ENCODE assay signal across 9 cellular contexts in the genomic region with DNA sequence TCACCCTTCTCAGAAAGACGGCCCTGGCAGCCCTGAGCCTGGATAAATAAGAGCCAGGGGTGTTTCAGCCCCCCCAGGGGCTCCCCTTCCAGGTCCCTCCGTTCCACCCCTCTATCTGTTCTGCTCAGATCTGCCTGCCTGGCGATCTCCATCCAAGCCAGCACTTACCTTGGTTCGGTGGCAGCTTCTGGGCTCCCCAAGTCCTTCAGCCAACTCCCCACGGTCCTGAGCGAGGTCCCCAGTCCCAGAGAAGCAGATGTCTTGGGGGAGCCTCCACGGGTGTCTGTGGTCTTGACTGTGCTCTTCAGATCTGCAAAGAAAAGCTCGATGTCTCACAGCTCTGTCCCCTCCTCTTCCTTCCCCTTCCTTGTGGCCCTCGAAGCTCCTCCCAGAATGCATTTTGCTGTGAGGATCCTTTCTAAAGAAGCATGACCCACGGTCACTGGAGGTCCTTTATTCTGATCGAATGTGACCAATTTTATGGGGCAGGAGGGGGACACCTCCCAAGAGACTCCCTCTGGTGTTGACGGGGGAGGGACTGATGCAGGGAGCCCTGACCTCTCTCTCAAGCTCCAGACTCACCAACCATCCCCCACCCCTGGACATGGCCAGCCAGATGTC. TPM values are rescaled to one million over a fixed set of nuclear protein-coding genes. Genes with fewer than 3 reads are reported as not detected.
DNase-seq lines count a peak whose midpoint lies in the region; ATAC-seq lines count a peak whose summit lies in the region.
"Had no signal": no experiment of that assay in that cellular context is flagged by ENCODE, and none has a peak within 500 bp of the region (broad histone marks: within the 10 kb centered on the region; RNA-seq: fewer than 3 reads in every experiment).

A gene with protein sequence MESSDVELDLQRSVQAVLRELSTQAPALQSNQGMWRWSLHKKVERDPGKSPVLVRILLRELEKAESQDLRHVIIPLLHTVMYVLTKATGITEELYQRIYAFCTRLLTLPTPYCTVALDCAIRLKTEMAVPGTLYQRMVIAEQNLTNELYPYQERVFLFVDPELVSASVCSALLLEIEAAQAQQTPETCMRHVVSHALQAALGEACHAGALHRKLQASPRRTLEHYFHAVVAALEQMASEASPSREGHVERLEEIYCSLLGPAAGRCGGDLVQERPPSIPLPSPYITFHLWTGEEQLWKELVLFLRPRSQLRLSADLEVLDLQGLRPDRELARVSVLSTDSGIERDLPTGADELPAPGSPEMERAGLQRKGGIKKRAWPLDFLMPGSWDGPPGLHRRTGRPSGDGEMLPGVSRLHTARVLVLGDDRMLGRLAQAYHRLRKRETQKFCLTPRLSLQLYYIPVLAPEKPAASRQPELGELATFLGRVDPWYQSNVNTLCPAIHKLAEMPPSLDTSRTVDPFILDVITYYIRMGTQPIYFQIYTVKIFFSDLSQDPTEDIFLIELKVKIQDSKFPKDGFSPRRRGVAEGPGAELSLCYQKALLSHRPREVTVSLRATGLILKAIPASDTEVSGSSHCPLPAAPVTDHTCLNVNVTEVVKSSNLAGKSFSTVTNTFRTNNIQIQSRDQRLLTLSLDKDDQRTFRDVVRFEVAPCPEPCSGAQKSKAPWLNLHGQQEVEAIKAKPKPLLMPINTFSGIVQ (minus strand): TSS at position 314 of the 621 bp plus-strand sequence. CDS start 17,880 bp downstream, outside the sequence.

- H3K4me1 ChIP-seq in muscle layer of duodenum (ENCODE audit: control insufficient read depth in 1 of 2, insufficient read depth in 2 of 2, low read length in 2 of 2), result no peaks in the 10 kb centered on the region

- H3K36me3 ChIP-seq in muscle layer of duodenum (ENCODE audit: control insufficient read depth in 1 of 2, insufficient read depth in 2 of 2, low read length in 2 of 2), result no peaks in the 10 kb centered on the region

- CTCF ChIA-PET in activated CD8-positive, alpha-beta T cell treated with anti-CD3 and anti-CD28 coated beads, Interleukin-2, amount 10 ng/mL, durations not matched to agents 7 days and 5 days (lab: Charles Lee), result interaction anchor here (0.7 to 1.2 kb wide), 5 partner anchors 9 to 457 kb away, joined by 3 to 6 read pairs (median 4); no protein-coding TSS in a partner anchor

- POLR2A ChIA-PET in activated CD8-positive, alpha-beta T cell treated with anti-CD3 and anti-CD28 coated beads, Interleukin-2, amount 10 ng/mL, durations not matched to agents 7 days and 5 days (lab: Charles Lee), result interaction anchor here (1.3 to 1.4 kb wide), 2 partner anchors 10 to 21 kb away, joined by 3 to 4 read pairs; no protein-coding TSS in a partner anchor

- no peaks in the 10 kb centered on the region for H3K27me3 Mint-ChIP-seq in activated CD8-positive, alpha-beta T cell treated with anti-CD3 and anti-CD28 coated beads, Interleukin-2, amount 10 ng/mL, durations not matched to agents 7 days and 5 days (ENCODE audit: low read depth)

- H3K4me3 ChIP-seq in GM08714 (ENCODE audit: low read length) (peak within 1 kb of the TSS; percentile 87), muscle layer of duodenum (ENCODE audit: low read depth in 1 of 2, low read length in 2 of 2) (peak within 1 kb of the TSS in 1 of 2 donors; percentile 48)

- peaks cover 26% of the 10 kb centered on the region for H3K36me3 Mint-ChIP-seq in activated CD8-positive, alpha-beta T cell treated with anti-CD3 and anti-CD28 coated beads, Interleukin-2, amount 10 ng/mL, durations not matched to agents 7 days and 5 days (ENCODE audit: low read depth)

- ATAC-seq in GM21447 (IDR thresholded peaks at IDR 0.05; ENCODE audit: unreplicated experiment), result peak; percentile 58
- ATAC-seq in activated CD8-positive, alpha-beta T cell treated with anti-CD3 and anti-CD28 coated beads, Interleukin-2, amount 10 ng/mL, durations not matched to agents 7 days and 5 days, result peak; percentile 83
- ATAC-seq in HG03439 (IDR thresholded peaks at IDR 0.05; ENCODE audit: unreplicated experiment), result no peak
- no peak for ATAC-seq in HG03025 (IDR thresholded peaks at IDR 0.05; ENCODE audit: low FRiP score, unreplicated experiment)

- no peaks in the 10 kb centered on the region for H3K27me3 ChIP-seq in muscle layer of duodenum (ENCODE audit: low read depth, low read length)

- H3K27ac ChIP-seq in muscle layer of duodenum (ENCODE audit: low read length), result peak within 1 kb of the TSS; percentile 8

- peak within 1 kb of the TSS; percentile 87 for H3K27ac Mint-ChIP-seq in activated CD8-positive, alpha-beta T cell treated with anti-CD3 and anti-CD28 coated beads, Interleukin-2, amount 10 ng/mL, durations not matched to agents 7 days and 5 days

- H3K4me3 Mint-ChIP-seq in activated CD8-positive, alpha-beta T cell treated with anti-CD3 and anti-CD28 coated beads, Interleukin-2, amount 10 ng/mL, durations not matched to agents 7 days and 5 days, result peak within 1 kb of the TSS; percentile 92

- peaks cover 54% of the 10 kb centered on the region for H3K4me1 Mint-ChIP-seq in activated CD8-positive, alpha-beta T cell treated with anti-CD3 and anti-CD28 coated beads, Interleukin-2, amount 10 ng/mL, durations not matched to agents 7 days and 5 days (ENCODE audit: low read depth)

- H3K9me3 Mint-ChIP-seq in activated CD8-positive, alpha-beta T cell treated with anti-CD3 and anti-CD28 coated beads, Interleukin-2, amount 10 ng/mL, durations not matched to agents 7 days and 5 days (ENCODE audit: insufficient read depth), result no peaks in the 10 kb centered on the region

- DNase-seq in activated CD8-positive, alpha-beta T cell treated with anti-CD3 and anti-CD28 coated beads, Interleukin-2, amount 10 ng/mL, durations not matched to agents 7 days and 5 days, result peak; percentile 50
- DNase-seq in stimulated activated CD8-positive, alpha-beta memory T cell treated with anti-CD3 and anti-CD28 coated beads, Interleukin-4, amount 100 ng/mL, for 48 hours, result no peak
- no peak for DNase-seq in stimulated activated CD4-positive, alpha-beta T cell treated with anti-CD3 and anti-CD28 coated beads, Interleukin-2, amount 100 ng/mL, for 24 hours
- DNase-seq: SIG-M5 had no signal

- no peaks in the 10 kb centered on the region for H3K9me3 ChIP-seq in muscle layer of duodenum (ENCODE audit: control insufficient read depth in 1 of 2, low read length in 2 of 2)

RNA-seq across cellular contexts. Expression of the gene that starts here (rescaled TPM):
- total RNA-seq in activated CD8-positive, alpha-beta T cell treated with anti-CD3 and anti-CD28 coated beads, Interleukin-2, amount 10 ng/mL, durations not matched to agents 7 days and 5 days, result 10 to 100 TPM; 18.3 to 20.7 TPM

Comparison
In these comparisons a context has a peak if more than half of its experiments do, and no peak if none do; other contexts are left out.
1. ATAC-seq: peak in GM21447 (single experiment) and activated CD8-positive, alpha-beta T cell treated with anti-CD3 and anti-CD28 coated beads, Interleukin-2, amount 10 ng/mL, durations not matched to agents 7 days and 5 days (single experiment); none in HG03439 (single experiment) and HG03025 (single experiment).